In the genomic region with DNA sequence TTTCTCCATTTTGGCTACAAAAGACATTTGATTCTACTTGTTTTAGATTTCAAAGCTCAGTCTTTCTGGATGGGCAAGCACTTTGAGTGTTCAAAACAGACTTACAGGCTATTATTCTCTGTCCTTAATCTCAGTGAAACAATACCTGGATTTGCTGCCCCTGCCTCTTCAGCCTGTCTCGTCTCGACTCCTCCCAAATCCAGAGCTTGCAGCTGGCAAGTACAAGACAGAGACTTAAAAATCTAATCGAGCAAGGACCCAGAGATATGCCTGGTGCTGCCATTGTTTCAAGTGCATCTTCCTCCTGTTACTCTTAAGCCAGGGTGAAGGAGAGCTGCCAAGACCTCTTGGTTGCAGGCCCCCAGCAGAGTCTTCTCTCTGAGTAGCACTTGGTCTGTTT, we compare ENCODE assay signal across 33 cellular contexts. TPM values are rescaled to one million over a fixed set of nuclear protein-coding genes. Genes with fewer than 3 reads are reported as not detected.
"Had no signal": no experiment of that assay in that cellular context is flagged by ENCODE, and none has a peak within 500 bp of the region (broad histone marks: within the 10 kb centered on the region; RNA-seq: fewer than 3 reads in every experiment).

No MANE protein-coding gene starts in this region.

- H3K27me3 ChIP-seq: adrenal gland, body of pancreas, esophagus muscularis mucosa, gastroesophageal sphincter, heart right ventricle had no signal

- H3K27ac ChIP-seq: adrenal gland, body of pancreas, esophagus muscularis mucosa, gastroesophageal sphincter had no signal

- H3K4me3 ChIP-seq: adrenal gland, body of pancreas, esophagus muscularis mucosa, gastroesophageal sphincter, heart right ventricle had no signal

- H3K36me3 ChIP-seq: adrenal gland, esophagus muscularis mucosa, gastroesophageal sphincter, heart right ventricle had no signal

- H3K4me3 Mint-ChIP-seq: activated CD4-positive, alpha-beta memory T cell treated with anti-CD3 and anti-CD28 coated beads, Interleukin-2, amount 10 ng/mL, durations not matched to agents 7 days and 5 days; activated CD4-positive, alpha-beta T cell treated with anti-CD3 and anti-CD28 coated beads, Interleukin-2, amount 10 ng/mL, durations not matched to agents 7 days and 5 days; activated naive CD4-positive, alpha-beta T cell treated with anti-CD3 and anti-CD28 coated beads, Interleukin-2, amount 50 U/mL, for 24 hours; activated naive CD8-positive, alpha-beta T cell treated with anti-CD3 and anti-CD28 coated beads for 36 hours; activated naive CD8-positive, alpha-beta T cell treated with anti-CD3 and anti-CD28 coated beads, Interleukin-2, amount 50 U/mL, for 24 hours; activated T-cell treated with anti-CD3 and anti-CD28 coated beads, Interleukin-2, amount 50 U/mL, for 24 hours; activated T-cell treated with anti-CD3 and anti-CD28 coated beads, Interleukin-2, amount 50 U/mL, for 72 hours; effector memory CD8-positive, alpha-beta T cell; WTC11 had no signal

- H3K9me3 Mint-ChIP-seq: activated naive CD4-positive, alpha-beta T cell treated with anti-CD3 and anti-CD28 coated beads, Interleukin-2, amount 50 U/mL, for 24 hours had no signal

- ATAC-seq: activated naive CD8-positive, alpha-beta T cell treated with anti-CD3 and anti-CD28 coated beads, Interleukin-2, amount 50 U/mL, for 24 hours; activated T-cell treated with anti-CD3 and anti-CD28 coated beads, Interleukin-2, amount 50 U/mL, for 72 hours; body of pancreas; effector memory CD8-positive, alpha-beta T cell; gastroesophageal sphincter; WTC11 had no signal

- H3K4me1 ChIP-seq: adrenal gland, body of pancreas, esophagus muscularis mucosa, gastroesophageal sphincter had no signal

- DNase-seq: activated CD4-positive, alpha-beta memory T cell treated with anti-CD3 and anti-CD28 coated beads, Interleukin-2, amount 10 ng/mL, durations not matched to agents 7 days and 5 days; activated CD4-positive, alpha-beta T cell treated with anti-CD3 and anti-CD28 coated beads for 1 hour; activated CD4-positive, alpha-beta T cell treated with anti-CD3 and anti-CD28 coated beads for 4 hours; activated CD4-positive, alpha-beta T cell treated with anti-CD3 and anti-CD28 coated beads, Interleukin-2, amount 10 ng/mL, durations not matched to agents 7 days and 5 days; activated CD4-positive, alpha-beta T cell treated with anti-CD3 and anti-CD28 coated beads, Interleukin-2, amount 50 U/mL, for 4 hours; activated CD8-positive, alpha-beta memory T cell treated with anti-CD3 and anti-CD28 coated beads, Interleukin-2, amount 50 U/mL, for 48 hours; activated gamma-delta T cell; activated naive CD4-positive, alpha-beta T cell treated with Interleukin-2 at 50 U/mL for 16 hours; activated naive CD8-positive, alpha-beta T cell treated with anti-CD3 and anti-CD28 coated beads for 36 hours; activated naive CD8-positive, alpha-beta T cell treated with anti-CD3 and anti-CD28 coated beads, Interleukin-2, amount 50 U/mL, for 24 hours; activated T-cell treated with anti-CD3 and anti-CD28 coated beads for 4 hours; activated T-cell treated with anti-CD3 and anti-CD28 coated beads, Interleukin-2, amount 50 U/mL, for 24 hours; activated T-cell treated with anti-CD3 and anti-CD28 coated beads, Interleukin-2, amount 50 U/mL, for 72 hours; adrenal gland; amygdala; aorta; body of pancreas; caudate nucleus; cortex of kidney; effector CD4-positive, alpha-beta T cell; effector memory CD8-positive, alpha-beta T cell; erythroblast; foreskin melanocyte; heart right ventricle; T-helper 2 cell had no signal

- H3K27ac Mint-ChIP-seq: activated CD4-positive, alpha-beta memory T cell treated with anti-CD3 and anti-CD28 coated beads, Interleukin-2, amount 10 ng/mL, durations not matched to agents 7 days and 5 days; activated CD4-positive, alpha-beta T cell treated with anti-CD3 and anti-CD28 coated beads, Interleukin-2, amount 10 ng/mL, durations not matched to agents 7 days and 5 days; activated naive CD4-positive, alpha-beta T cell treated with anti-CD3 and anti-CD28 coated beads, Interleukin-2, amount 50 U/mL, for 24 hours; activated naive CD8-positive, alpha-beta T cell treated with anti-CD3 and anti-CD28 coated beads, Interleukin-2, amount 50 U/mL, for 24 hours; activated T-cell treated with anti-CD3 and anti-CD28 coated beads, Interleukin-2, amount 50 U/mL, for 24 hours; activated T-cell treated with anti-CD3 and anti-CD28 coated beads, Interleukin-2, amount 50 U/mL, for 72 hours; effector memory CD8-positive, alpha-beta T cell; WTC11 had no signal

- H3K9me3 ChIP-seq: adrenal gland, body of pancreas, esophagus muscularis mucosa had no signal

- H3K4me1 Mint-ChIP-seq: activated CD4-positive, alpha-beta memory T cell treated with anti-CD3 and anti-CD28 coated beads, Interleukin-2, amount 10 ng/mL, durations not matched to agents 7 days and 5 days; activated CD4-positive, alpha-beta T cell treated with anti-CD3 and anti-CD28 coated beads, Interleukin-2, amount 10 ng/mL, durations not matched to agents 7 days and 5 days; activated naive CD4-positive, alpha-beta T cell treated with anti-CD3 and anti-CD28 coated beads, Interleukin-2, amount 50 U/mL, for 24 hours; activated naive CD8-positive, alpha-beta T cell treated with anti-CD3 and anti-CD28 coated beads for 36 hours; activated naive CD8-positive, alpha-beta T cell treated with anti-CD3 and anti-CD28 coated beads, Interleukin-2, amount 50 U/mL, for 24 hours had no signal

- H3K27me3 Mint-ChIP-seq: activated CD4-positive, alpha-beta memory T cell treated with anti-CD3 and anti-CD28 coated beads, Interleukin-2, amount 10 ng/mL, durations not matched to agents 7 days and 5 days; activated CD4-positive, alpha-beta T cell treated with anti-CD3 and anti-CD28 coated beads, Interleukin-2, amount 10 ng/mL, durations not matched to agents 7 days and 5 days; activated naive CD8-positive, alpha-beta T cell treated with anti-CD3 and anti-CD28 coated beads, Interleukin-2, amount 50 U/mL, for 24 hours; activated T-cell treated with anti-CD3 and anti-CD28 coated beads, Interleukin-2, amount 50 U/mL, for 24 hours had no signal

- H3K36me3 Mint-ChIP-seq: activated naive CD4-positive, alpha-beta T cell treated with anti-CD3 and anti-CD28 coated beads, Interleukin-2, amount 50 U/mL, for 24 hours had no signal

RNA-seq across cellular contexts. Expression of gene LRRC30, which starts 59.2 kb away (rescaled TPM):
- total RNA-seq: activated CD4-positive, alpha-beta memory T cell treated with anti-CD3 and anti-CD28 coated beads, Interleukin-2, amount 10 ng/mL, durations not matched to agents 7 days and 5 days; activated CD4-positive, alpha-beta T cell treated with anti-CD3 and anti-CD28 coated beads, Interleukin-2, amount 10 ng/mL, durations not matched to agents 7 days and 5 days; activated naive CD8-positive, alpha-beta T cell treated with anti-CD3 and anti-CD28 coated beads for 36 hours; activated T-cell treated with anti-CD3 and anti-CD28 coated beads, Interleukin-2, amount 50 U/mL, for 72 hours; adrenal gland; aorta; body of pancreas; chondrocyte; dermis blood vessel endothelial cell; esophagus muscularis mucosa; gastroesophageal sphincter; glomerular endothelial cell; heart right ventricle; T-helper 1 cell treated with Interleukin-12 subunit alpha and Interleukin-12 subunit beta and Interleukin-4 antibody, amounts not matched to agents 30 ng/mL and 1 ng/mL, for 36 hours; WTC11 had no signal
